ENCODE assay signal across 8 cellular contexts in the genomic region with DNA sequence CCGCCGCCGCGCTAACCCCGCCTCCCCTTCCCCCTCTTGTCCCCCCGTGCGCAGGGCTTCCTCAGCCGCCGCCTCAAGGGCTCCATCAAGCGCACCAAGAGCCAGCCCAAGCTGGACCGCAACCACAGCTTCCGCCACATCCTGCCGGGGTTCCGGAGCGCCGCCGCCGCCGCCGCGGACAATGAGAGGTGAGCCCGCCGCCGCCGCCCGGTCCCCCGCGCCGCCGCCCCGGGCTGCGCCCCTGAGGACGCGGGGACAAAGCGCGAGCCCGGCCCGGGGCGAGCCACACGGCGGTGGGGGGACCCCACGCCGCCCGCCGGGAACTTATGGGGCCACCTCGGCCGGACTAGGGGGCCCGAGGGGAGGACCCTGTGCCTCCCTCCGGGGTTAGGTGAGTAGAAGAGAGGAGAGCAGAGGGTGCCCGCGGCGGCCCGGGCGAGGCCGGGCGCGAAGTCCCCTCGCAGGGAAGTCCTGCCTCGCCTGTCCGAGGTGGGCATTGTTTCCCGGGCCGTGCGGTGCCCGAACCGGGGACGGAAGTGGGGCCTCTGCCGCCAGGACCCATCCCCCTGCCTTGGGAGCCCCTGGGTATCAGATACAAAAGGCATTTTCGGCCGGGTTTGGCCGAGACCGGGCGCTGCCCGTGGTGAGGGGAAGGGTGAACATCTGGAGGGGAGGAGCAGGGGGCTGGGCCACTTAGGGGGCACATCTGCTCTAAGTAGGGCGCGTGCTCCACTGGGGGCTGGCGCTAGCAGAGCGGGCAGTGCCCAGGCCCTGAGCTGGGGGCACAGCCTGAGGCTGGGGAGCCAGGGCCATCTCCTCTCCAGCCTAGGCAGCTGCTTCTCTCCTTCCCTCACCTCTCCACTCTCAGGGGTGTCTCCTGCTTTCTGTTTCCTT. TPM values are rescaled to one million over a fixed set of nuclear protein-coding genes. Genes with fewer than 3 reads are reported as not detected.
DNase-seq lines count a peak whose midpoint lies in the region; ATAC-seq and TF ChIP-seq lines count a peak whose summit lies in the region.

No MANE protein-coding gene starts in this region.

- no peak for TF ChIP-seq CTCF in heart right ventricle (IDR thresholded peaks at IDR 0.05)

- WGBS in heart right ventricle, 2 donors = 16 to 19% methylated on average over 61 to 77 of the region's 77 CpGs

- DNase-seq in NCI-H226 (peak; percentile 40), activated gamma-delta T cell treated with Interleukin-2 at 50 U/mL for 16 hours (peak; percentile 56), heart right ventricle (peak; percentile 74 to 78), sciatic nerve (ENCODE audit: low spot score) (peak; percentile 77), LoVo (ENCODE audit: low spot score) (no peak), NCI-H2171 (lab: John Stamatoyannopoulos, UW) (no peak)

- peak; percentile 79 for ATAC-seq in GM21619 (IDR thresholded peaks at IDR 0.05; ENCODE audit: unreplicated experiment)
- peak; percentile 24 to 78 (median 40) for ATAC-seq in heart right ventricle
- ATAC-seq in sciatic nerve = peak; percentile 41

- intact Hi-C loops in heart right ventricle (cut with DNase I) = loop anchor here in 8 of 10 donors (1.0 to 10.0 kb wide), 12 partner anchors 25 to 293 kb away; no protein-coding TSS in a partner anchor
- intact Hi-C loops in sciatic nerve (cut with DNase I) = no loop called here

- peak overlapping the region; percentile 25 to 89 (median 80) for H3K27ac ChIP-seq in heart right ventricle

- H3K9me3 ChIP-seq in ES-I3 (ENCODE audit: control insufficient read depth, insufficient read depth, low read length) (no peaks in the 10 kb centered on the region), heart right ventricle (no peaks in the 10 kb centered on the region)

- peak overlapping the region; percentile 44 to 70 (median 57) for H3K4me3 ChIP-seq in heart right ventricle

- H3K9ac ChIP-seq in ES-I3 (ENCODE audit: low read depth, low read length) = peak overlapping the region; percentile 51; the same call in 1 of the 2 replicates

- peaks cover 0 to 54% (median 0%) of the 10 kb centered on the region in 7 donors for H3K27me3 ChIP-seq in heart right ventricle

- 0 out of 2 replicates have a peak, but pooled peaks cover 4% of the 10 kb centered on the region for H3K4me1 ChIP-seq in ES-I3 (ENCODE audit: insufficient read depth, low read length)
- peaks cover 26 to 68% (median 43%) of the 10 kb centered on the region in 9 donors for H3K4me1 ChIP-seq in heart right ventricle

- H3K36me3 ChIP-seq in ES-I3 (ENCODE audit: insufficient read depth, low read length) (no peaks in the 10 kb centered on the region), heart right ventricle (peaks cover 0 to 3% (median 0%) of the 10 kb centered on the region in 9 donors)

RNA-seq across cellular contexts. Expression of a gene that starts 48.1 kb away (rescaled TPM):
- 10 to 100 TPM; 48.1 to 71.1 (median 56.5) TPM for total RNA-seq in heart right ventricle
- 10 to 100 TPM; 18.1 to 36.5 TPM for polyA plus RNA-seq in heart right ventricle
- total RNA-seq in sciatic nerve = 70.7 TPM

Comparison
In these comparisons a context has a peak if more than half of its experiments do, and no peak if none do; other contexts are left out.
1. DNase-seq: peak in NCI-H226 (single experiment), activated gamma-delta T cell treated with Interleukin-2 at 50 U/mL for 16 hours (single experiment), heart right ventricle (2 of 2) and sciatic nerve (single experiment); none in LoVo (single experiment) and NCI-H2171 (single experiment).
2. Peak in every context shown above with its lines, with median percentiles within 50 percentile points of each other: ATAC-seq.